In genomic region chr15:39908186-39908585, GRCh38 we compare ENCODE assay signal across 14 cellular contexts. TPM values are rescaled to one million over a fixed set of nuclear protein-coding genes. Genes with fewer than 3 reads are reported as not detected.
DNase-seq lines count a peak whose midpoint lies in the region; ATAC-seq, FAIRE-seq and TF ChIP-seq lines count a peak whose summit lies in the region.
"Had no signal": no experiment of that assay in that cellular context is flagged by ENCODE, and none has a peak within 500 bp of the region (broad histone marks: within the 10 kb centered on the region; RNA-seq: fewer than 3 reads in every experiment).

No MANE protein-coding gene starts in this region.

- H4K8ac ChIP-seq in mesenchymal stem cell (ENCODE audit: low read length), result no peak overlapping the region

- H3K9ac ChIP-seq in mesenchymal stem cell (ENCODE audit: low read length), result peak overlapping the region; percentile 53
- no peak overlapping the region for H3K9ac ChIP-seq in HepG2 (ENCODE audit: insufficient read depth, low read depth, low read length)

- H4K91ac ChIP-seq in mesenchymal stem cell (ENCODE audit: low read length), result no peak overlapping the region

- H3K4me1 ChIP-seq in mesenchymal stem cell (ENCODE audit: control insufficient read depth, insufficient read depth, low read depth, low read length) (peaks cover 4% of the 10 kb centered on the region), HepG2 (ENCODE audit: insufficient read depth, low read length) (peaks cover 5% of the 10 kb centered on the region; the same call in 1 of the 2 replicates)
- H3K4me1 ChIP-seq: psoas muscle had no signal

- H3K79me2 ChIP-seq in HepG2 (ENCODE audit: insufficient read depth, low read length), result no peaks in the 10 kb centered on the region

- no peak for TF ChIP-seq RAD21 in HepG2 (CRISPR knock-in tag; IDR thresholded peaks at IDR 0.05)

- TF ChIP-seq CTCF in cardiac fibroblast (IDR thresholded peaks at IDR 0.05; ENCODE audit: low read depth, low read length) (no peak), HepG2 (CRISPR knock-in tag; IDR thresholded peaks at IDR 0.05) (no peak)

- no peak overlapping the region for H2BK12ac ChIP-seq in mesenchymal stem cell (ENCODE audit: low read length in 2 of 2)

- H2AFZ ChIP-seq in mesenchymal stem cell (ENCODE audit: low read depth, low read length) (no peak overlapping the region), HepG2 (ENCODE audit: low read length) (no peak overlapping the region)

- H3K36me3 ChIP-seq in mesenchymal stem cell (ENCODE audit: control insufficient read depth in 1 of 2, insufficient read depth in 2 of 2, low read depth in 1 of 2, low read length in 2 of 2) (peaks cover 5 to 7% of the 10 kb centered on the region in 2 experiments), HepG2 (replicated peaks in 1 of 2; ENCODE audit: control insufficient read depth in 1 of 2, insufficient read depth in 2 of 2, low read length in 2 of 2) (no peaks in the 10 kb centered on the region)

- no peak overlapping the region for H2AK5ac ChIP-seq in mesenchymal stem cell (ENCODE audit: low read length, severe bottlenecking)

- H3K4ac ChIP-seq in mesenchymal stem cell (ENCODE audit: low read depth in 1 of 2, low read length in 2 of 2), result no peak overlapping the region

- CTCF ChIA-PET in HepG2 (lab: Yijun Ruan, JAX; ENCODE audit: low intra/inter-chr PET ratio, low total read pairs), result no interaction called here

- no peak overlapping the region for H3K4me3 ChIP-seq in cardiac fibroblast (replicated peaks in 1 of 2; ENCODE audit: low read depth in 2 of 2, low read length in 2 of 2)
- peak overlapping the region in 1 of 2 experiments; percentile 7 for H3K4me3 ChIP-seq in mesenchymal stem cell (ENCODE audit: insufficient read depth in 1 of 2, low read depth in 1 of 2, low read length in 2 of 2)
- no peak overlapping the region for H3K4me3 ChIP-seq in HepG2 (replicated peaks in 1 of 3; ENCODE audit: insufficient read depth in 1 of 3, low read depth in 2 of 3, low read length in 3 of 3)
- H3K4me3 ChIP-seq: psoas muscle had no signal

- no peak overlapping the region for H3K23ac ChIP-seq in mesenchymal stem cell (ENCODE audit: low read length in 2 of 2)

- ATAC-seq in GM18861 (IDR thresholded peaks at IDR 0.05; ENCODE audit: unreplicated experiment) (no peak), HepG2 (no peak)
- ATAC-seq: psoas muscle had no signal

- TF ChIP-seq EP300 in HepG2 (IDR thresholded peaks at IDR 0.05; ENCODE audit: low read depth in 2 of 2, low read length in 2 of 2), result no peak
- no peak for TF ChIP-seq EP300 in HepG2 (CRISPR knock-in tag; IDR thresholded peaks at IDR 0.05; ENCODE audit: borderline replicate concordance)

- H2BK120ac ChIP-seq in mesenchymal stem cell (ENCODE audit: low read depth, low read length), result no peak overlapping the region

- H3K4me2 ChIP-seq in mesenchymal stem cell (ENCODE audit: low read length, poor library complexity, severe bottlenecking) (no peak overlapping the region), HepG2 (ENCODE audit: low read depth, low read length) (no peak overlapping the region)

- POLR2A ChIA-PET in HepG2 (lab: Yijun Ruan, JAX), result no interaction called here

- intact Hi-C loops in HepG2 (cut with micrococcal nuclease; ENCODE audit: unreplicated experiment), result no loop called here

- no peak for TF ChIP-seq POLR2A in HepG2 (IDR thresholded peaks at IDR 0.05; ENCODE audit: insufficient read depth in 1 of 2, low read depth in 2 of 2, low read length in 2 of 2)

- no peak overlapping the region for H3K27ac ChIP-seq in mesenchymal stem cell (ENCODE audit: low read length, poor library complexity, severe bottlenecking)
- H3K27ac ChIP-seq in HepG2 (ENCODE audit: extremely low read length, insufficient read depth, low read length), result no peak overlapping the region
- H3K27ac ChIP-seq: psoas muscle had no signal

- H3K79me1 ChIP-seq in mesenchymal stem cell (replicated peaks; ENCODE audit: low read length, poor library complexity, severe bottlenecking), result peaks cover 34% of the 10 kb centered on the region

- FAIRE-seq in HepG2 (lab: Jason Lieb, UNC), result no peak

- WGBS in mesenchymal stem cell, result no CpG with 5 or more reads among the region's 1 CpG
- 3% methylated on average over 1 of the region's 1 CpG for WGBS in HepG2 (ENCODE audit: low lambda C conversion rate)

- no peaks in the 10 kb centered on the region for H4K20me1 ChIP-seq in HepG2 (ENCODE audit: insufficient read depth, low read length)

- no peak overlapping the region for H3K14ac ChIP-seq in mesenchymal stem cell (ENCODE audit: low read length in 2 of 2)

- H3K18ac ChIP-seq in mesenchymal stem cell (ENCODE audit: low read depth in 1 of 2, low read length in 2 of 2), result no peak overlapping the region

- H3K9me3 ChIP-seq in mesenchymal stem cell (ENCODE audit: control insufficient read depth, low read length), result no peaks in the 10 kb centered on the region
- H3K9me3 ChIP-seq in HepG2 (ENCODE audit: low read length), result no peaks in the 10 kb centered on the region
- H3K9me3 ChIP-seq: psoas muscle had no signal

- DNase-seq in EH (ENCODE audit: low read depth) (peak; percentile 96), M059J (ENCODE audit: low read depth) (peak; percentile 82), cardiac fibroblast (ENCODE audit: low read depth in 2 of 2) (peak; percentile 88 to 91), mesenchymal stem cell (peak; percentile 91), NCI-H1105 (lab: John Stamatoyannopoulos, UW) (no peak), SIG-M5 (lab: John Stamatoyannopoulos, UW) (no peak), HepG2 (ENCODE audit: low spot score) (no peak)
- DNase-seq: activated gamma-delta T cell, GF-D8, kidney glomerular epithelial cell, NCI-H1417, OCI-M1, psoas muscle had no signal

- in situ Hi-C loops in HepG2 (cut with HindIII; ENCODE audit: extremely low pct_ligation_motif_present, low pct_unique_long_range_greater_than_20kb), result no loop called here

- H2BK15ac ChIP-seq in mesenchymal stem cell (ENCODE audit: low read depth, poor library complexity, severe bottlenecking), result no peak overlapping the region

- no peak overlapping the region for H2BK5ac ChIP-seq in mesenchymal stem cell (ENCODE audit: low read depth, low read length, poor library complexity, severe bottlenecking)

- H3K27me3 ChIP-seq in mesenchymal stem cell (ENCODE audit: control insufficient read depth in 1 of 2, insufficient read depth in 1 of 2, low read length in 2 of 2) (no peaks in the 10 kb centered on the region), HepG2 (ENCODE audit: control insufficient read depth in 1 of 2, insufficient read depth in 2 of 2, low read length in 2 of 2) (peaks cover 0 to 10% of the 10 kb centered on the region in 2 experiments; a peak in 3 of 5 replicates)

- no TSS peak for BruUV-seq in HepG2 (replicated peaks; lab: Mats Ljungman, UMichigan)

RNA-seq across cellular contexts. Expression of gene GPR176, which starts 11.9 kb away (rescaled TPM):
- total RNA-seq in M059J (2014; rRNA removed; shearing (Covaris generic)), result 75.9 and 107 TPM in 2 replicates
- polyA plus RNA-seq in mesenchymal stem cell (2013, experiment 1 of 2), result 13.3 TPM
- polyA plus RNA-seq in mesenchymal stem cell (2013, experiment 2 of 2), result 13.8 TPM
- 0.15 and 0.20 TPM in 2 replicates for total RNA-seq in HepG2 (2016; rRNA removed; fragmentation: Illumina TruSeq; extraction: Trizol)
- total RNA-seq in HepG2 (2016; cell fraction: cytosol; rRNA removed; fragmentation: Illumina TruSeq; extraction: Trizol; ENCODE audit: low read depth), result not detected in 2 replicates
- total RNA-seq in HepG2 (2016; cell fraction: insoluble cytoplasmic fraction; rRNA removed; fragmentation: Illumina TruSeq; extraction: Trizol), result 0.12 and 0.24 TPM in 2 replicates
- 0.19 and 0.21 TPM in 2 replicates for total RNA-seq in HepG2 (2016; cell fraction: membrane; rRNA removed; fragmentation: Illumina TruSeq; extraction: Trizol)
- total RNA-seq in HepG2 (2016; cell fraction: nucleus; rRNA removed; fragmentation: Illumina TruSeq; extraction: Trizol), result 0.19 and 0.22 TPM in 2 replicates
- polyA plus RNA-seq in HepG2 (2011; rRNA removed), result 0.11 and 0.17 TPM in 2 replicates
- 0.24 and 0.28 TPM in 2 replicates for polyA plus RNA-seq in HepG2 (2011; cell fraction: cytosol; rRNA removed)
- polyA plus RNA-seq in HepG2 (2011; cell fraction: nucleus; rRNA removed), result 0.06 and 0.12 TPM in 2 replicates
- polyA plus RNA-seq in HepG2 (2012), result 0.17 and 0.24 TPM in 2 replicates
- polyA plus RNA-seq in HepG2 (2016; cell fraction: cytosol; fragmentation: Illumina TruSeq; extraction: Trizol; ENCODE audit: low read depth), result 0.02 TPM in 1 of 2 replicates, not detected in the other
- polyA plus RNA-seq in HepG2 (2016; cell fraction: insoluble cytoplasmic fraction; fragmentation: Illumina TruSeq; extraction: Trizol; ENCODE audit: low read depth), result 0.05 and 0.16 TPM in 2 replicates
- polyA plus RNA-seq in HepG2 (2016; cell fraction: membrane; fragmentation: Illumina TruSeq; extraction: Trizol; ENCODE audit: low read depth), result 0.05 and 0.16 TPM in 2 replicates
- 0.24 TPM in 1 of 2 replicates, not detected in the other for polyA plus RNA-seq in HepG2 (2016; cell fraction: nucleus; fragmentation: Illumina TruSeq; extraction: Trizol; ENCODE audit: insufficient read depth, low read depth)
- polyA minus RNA-seq in HepG2 (2011; rRNA and poly(A)+ RNA removed; ENCODE audit: low replicate concordance), result 2.2 and 40.9 TPM in 2 replicates
- not detected in 2 replicates for polyA minus RNA-seq in HepG2 (2011; cell fraction: cytosol; rRNA and poly(A)+ RNA removed)
- polyA minus RNA-seq in HepG2 (2011; cell fraction: nucleus; rRNA and poly(A)+ RNA removed), result 0.37 and 0.39 TPM in 2 replicates

RNA-seq across cellular contexts. Expression of gene EIF2AK4, which starts 25.7 kb away (rescaled TPM):
- 33.0 and 56.7 TPM in 2 replicates for total RNA-seq in M059J (2014; rRNA removed; shearing (Covaris generic))
- 81.9 TPM for polyA plus RNA-seq in mesenchymal stem cell (2013, experiment 1 of 2)
- polyA plus RNA-seq in mesenchymal stem cell (2013, experiment 2 of 2), result 82.4 TPM
- total RNA-seq in HepG2 (2016; rRNA removed; fragmentation: Illumina TruSeq; extraction: Trizol), result 58.9 and 87.3 TPM in 2 replicates
- 21.6 and 23.6 TPM in 2 replicates for total RNA-seq in HepG2 (2016; cell fraction: cytosol; rRNA removed; fragmentation: Illumina TruSeq; extraction: Trizol; ENCODE audit: low read depth)
- total RNA-seq in HepG2 (2016; cell fraction: insoluble cytoplasmic fraction; rRNA removed; fragmentation: Illumina TruSeq; extraction: Trizol), result 64.0 and 92.3 TPM in 2 replicates
- 53.8 and 56.3 TPM in 2 replicates for total RNA-seq in HepG2 (2016; cell fraction: membrane; rRNA removed; fragmentation: Illumina TruSeq; extraction: Trizol)
- total RNA-seq in HepG2 (2016; cell fraction: nucleus; rRNA removed; fragmentation: Illumina TruSeq; extraction: Trizol), result 43.7 and 47.1 TPM in 2 replicates
- 52.0 and 62.3 TPM in 2 replicates for polyA plus RNA-seq in HepG2 (2011; rRNA removed)
- polyA plus RNA-seq in HepG2 (2011; cell fraction: cytosol; rRNA removed), result 41.9 and 51.7 TPM in 2 replicates
- polyA plus RNA-seq in HepG2 (2011; cell fraction: nucleus; rRNA removed), result 30.6 and 34.3 TPM in 2 replicates
- polyA plus RNA-seq in HepG2 (2012), result 43.5 and 57.9 TPM in 2 replicates
- polyA plus RNA-seq in HepG2 (2016; cell fraction: cytosol; fragmentation: Illumina TruSeq; extraction: Trizol; ENCODE audit: low read depth), result 12.7 and 14.9 TPM in 2 replicates
- polyA plus RNA-seq in HepG2 (2016; cell fraction: insoluble cytoplasmic fraction; fragmentation: Illumina TruSeq; extraction: Trizol; ENCODE audit: low read depth), result 77.8 and 78.4 TPM in 2 replicates
- 35.6 and 35.9 TPM in 2 replicates for polyA plus RNA-seq in HepG2 (2016; cell fraction: membrane; fragmentation: Illumina TruSeq; extraction: Trizol; ENCODE audit: low read depth)
- polyA plus RNA-seq in HepG2 (2016; cell fraction: nucleus; fragmentation: Illumina TruSeq; extraction: Trizol; ENCODE audit: insufficient read depth, low read depth), result 47.7 and 49.8 TPM in 2 replicates
- polyA minus RNA-seq in HepG2 (2011; rRNA and poly(A)+ RNA removed; ENCODE audit: low replicate concordance), result 60.5 and 98.2 TPM in 2 replicates
- 40.2 and 44.5 TPM in 2 replicates for polyA minus RNA-seq in HepG2 (2011; cell fraction: cytosol; rRNA and poly(A)+ RNA removed)
- polyA minus RNA-seq in HepG2 (2011; cell fraction: nucleus; rRNA and poly(A)+ RNA removed), result 128 and 137 TPM in 2 replicates

Comparison
In these comparisons a context has a peak if more than half of its experiments do, and no peak if none do; other contexts are left out.
1. DNase-seq: peak in EH (single experiment), M059J (single experiment), cardiac fibroblast (2 of 2) and mesenchymal stem cell (single experiment); none in NCI-H1105 (single experiment), SIG-M5 (single experiment) and HepG2 (single experiment).
2. RNA of gene GPR176, which starts 11.9 kb away (total RNA-seq): 75.9 to 107 TPM in M059J; 0.12 to 0.24 TPM in HepG2; every median in the first group is over 10 times any median in the second.